8 cellular contexts compared by ENCODE assay signal in the genomic region with DNA sequence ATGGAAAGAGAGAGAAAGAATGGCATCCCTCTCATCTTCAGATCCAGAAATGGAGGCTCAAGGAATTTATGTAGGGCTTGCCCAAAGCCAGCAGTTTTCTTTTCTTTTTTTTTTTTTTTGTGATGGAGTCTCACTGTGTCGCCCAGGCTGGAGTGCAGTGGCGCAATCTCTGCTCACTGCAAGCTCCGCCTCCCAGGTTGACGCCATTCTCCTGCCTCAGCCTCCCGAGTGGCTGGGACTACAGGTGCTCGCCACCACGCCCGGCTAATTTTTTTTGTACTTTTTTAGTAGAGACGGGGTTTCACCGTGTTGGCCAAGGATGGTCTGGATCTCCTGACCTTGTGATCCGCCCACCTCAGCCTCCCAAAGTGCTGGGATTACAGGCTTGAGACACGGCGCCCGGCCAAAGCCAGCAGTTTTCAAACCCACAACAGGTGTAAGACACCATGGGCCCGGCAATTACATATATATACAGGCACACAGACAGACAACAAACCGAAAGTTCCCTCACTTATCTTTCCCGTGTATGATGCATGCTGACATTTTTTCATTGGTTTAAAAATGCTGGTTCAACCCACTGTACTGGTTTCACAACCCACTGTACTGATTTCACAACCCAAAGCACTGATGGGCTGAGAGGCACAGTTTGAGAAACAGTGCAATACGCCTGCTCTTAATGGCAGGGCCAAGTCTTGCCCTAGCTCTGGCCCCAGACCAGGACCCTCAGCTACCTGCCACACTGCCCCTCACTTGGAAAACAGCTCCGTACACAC.
DNase-seq lines count a peak whose midpoint lies in the region; ATAC-seq and TF ChIP-seq lines count a peak whose summit lies in the region.
"Not testable (repeated sequence)": the region's sequence is repeated elsewhere in the genome, so short reads cannot be mapped to it uniquely, and the experiment has no call there.

No MANE protein-coding gene starts in this region.

- not testable (repeated sequence) for H2AFZ ChIP-seq in KMS-11 (ENCODE audit: low read depth)

- H3K9ac ChIP-seq in KMS-11, result not testable (repeated sequence)

- TF ChIP-seq CTCF in CD14-positive monocyte (IDR thresholded peaks at IDR 0.05); KMS-11 (conservative IDR thresholded peaks at IDR 0.05; ENCODE audit: low read depth, low read length); choroid plexus epithelial cell (conservative IDR thresholded peaks at IDR 0.05; ENCODE audit: low read depth, low read length); glutamatergic neuron (IDR thresholded peaks at IDR 0.05; ENCODE audit: partially characterized antibody, unreplicated experiment); mesothelial cell of epicardium (IDR thresholded peaks at IDR 0.05; ENCODE audit: unreplicated experiment): not testable (repeated sequence)

- H3K4me1 ChIP-seq in KMS-11 (ENCODE audit: low read depth, poor library complexity, severe bottlenecking), result peaks cover 18% of the 10 kb centered on the region

- not testable (repeated sequence) for H3K27me3 Mint-ChIP-seq in CD14-positive monocyte (ENCODE audit: low read depth in 3 of 3); activated T-helper 1 cell treated with anti-CD3 and anti-CD28 coated beads, Interleukin-12 subunit alpha, Interleukin-12 subunit beta, Interleukin-2, Interleukin-4 antibody, amounts not matched to agents 30 ng/mL and 10 ng/mL and 1 ng/mL, durations not matched to agents 14 hours and 24 hours and 36 hours (ENCODE audit: insufficient read depth); glutamatergic neuron (ENCODE audit: unreplicated experiment); mesothelial cell of epicardium (ENCODE audit: low read depth)

- peak overlapping the region; percentile 40 for H3K4me2 ChIP-seq in KMS-11

- H3K4me3 ChIP-seq in KMS-11 (IDR thresholded peaks at IDR 0.05; ENCODE audit: insufficient read depth, low read depth, low read length); choroid plexus epithelial cell (ENCODE audit: low read depth, low read length): not testable (repeated sequence)

- not testable (repeated sequence) for H4K20me1 ChIP-seq in KMS-11 (ENCODE audit: insufficient read depth)

- DNase-seq in CD14-positive monocyte (ENCODE audit: low spot score) (peak; percentile 70), SIG-M5 (lab: John Stamatoyannopoulos, UW) (peak; percentile 42), choroid plexus epithelial cell (ENCODE audit: low read depth) (peak; percentile 92)
- not testable (repeated sequence) for DNase-seq in activated T-helper 1 cell treated with anti-CD3 and anti-CD28 coated beads, Interleukin-12 subunit alpha, Interleukin-12 subunit beta, Interleukin-2, Interleukin-4 antibody, amounts not matched to agents 30 ng/mL and 10 ng/mL and 1 ng/mL, durations not matched to agents 14 hours and 24 hours and 36 hours (ENCODE audit: low spot score); glutamatergic neuron; mesothelial cell of epicardium (ENCODE audit: low spot score in 2 of 2, unreplicated experiment in 2 of 2); stimulated activated naive CD8-positive, alpha-beta T cell treated with anti-CD3 and anti-CD28 coated beads, Interleukin-15, Interleukin-2, amounts not matched to agents 100 U/mL and 50 U/mL, for 24 hours

- H3K9me3 Mint-ChIP-seq in CD14-positive monocyte; activated T-helper 1 cell treated with anti-CD3 and anti-CD28 coated beads, Interleukin-12 subunit alpha, Interleukin-12 subunit beta, Interleukin-2, Interleukin-4 antibody, amounts not matched to agents 30 ng/mL and 10 ng/mL and 1 ng/mL, durations not matched to agents 14 hours and 24 hours and 36 hours; mesothelial cell of epicardium: not testable (repeated sequence)
- H3K9me3 Mint-ChIP-seq in glutamatergic neuron (ENCODE audit: unreplicated experiment), result peaks cover 11% of the 10 kb centered on the region

- not testable (repeated sequence) for H3K36me3 ChIP-seq in KMS-11 (ENCODE audit: insufficient read depth)

- H3K4me1 Mint-ChIP-seq in CD14-positive monocyte, result peaks cover 53% of the 10 kb centered on the region
- H3K4me1 Mint-ChIP-seq in activated T-helper 1 cell treated with anti-CD3 and anti-CD28 coated beads, Interleukin-12 subunit alpha, Interleukin-12 subunit beta, Interleukin-2, Interleukin-4 antibody, amounts not matched to agents 30 ng/mL and 10 ng/mL and 1 ng/mL, durations not matched to agents 14 hours and 24 hours and 36 hours (ENCODE audit: low read depth), result peaks cover 34% of the 10 kb centered on the region
- H3K4me1 Mint-ChIP-seq in glutamatergic neuron (ENCODE audit: low read depth, unreplicated experiment); mesothelial cell of epicardium: not testable (repeated sequence)

- H3K27me3 ChIP-seq in KMS-11 (ENCODE audit: insufficient read depth, low read depth), result not testable (repeated sequence)

- H3K27ac Mint-ChIP-seq in CD14-positive monocyte (peak overlapping the region; percentile 98 to 99 (median 99)), glutamatergic neuron (ENCODE audit: unreplicated experiment) (peak overlapping the region; percentile 20), mesothelial cell of epicardium (peak overlapping the region; percentile 19)
- not testable (repeated sequence) for H3K27ac Mint-ChIP-seq in activated T-helper 1 cell treated with anti-CD3 and anti-CD28 coated beads, Interleukin-12 subunit alpha, Interleukin-12 subunit beta, Interleukin-2, Interleukin-4 antibody, amounts not matched to agents 30 ng/mL and 10 ng/mL and 1 ng/mL, durations not matched to agents 14 hours and 24 hours and 36 hours

- peak overlapping the region; percentile 76 to 86 for H3K4me3 Mint-ChIP-seq in CD14-positive monocyte
- H3K4me3 Mint-ChIP-seq in activated T-helper 1 cell treated with anti-CD3 and anti-CD28 coated beads, Interleukin-12 subunit alpha, Interleukin-12 subunit beta, Interleukin-2, Interleukin-4 antibody, amounts not matched to agents 30 ng/mL and 10 ng/mL and 1 ng/mL, durations not matched to agents 14 hours and 24 hours and 36 hours, result peak overlapping the region; percentile 60
- not testable (repeated sequence) for H3K4me3 Mint-ChIP-seq in glutamatergic neuron (ENCODE audit: unreplicated experiment); mesothelial cell of epicardium

- not testable (repeated sequence) for H3K79me2 ChIP-seq in KMS-11 (ENCODE audit: insufficient read depth, low read depth)

- H3K27ac ChIP-seq in KMS-11, result peak overlapping the region; percentile 56

- ATAC-seq in stimulated activated naive CD8-positive, alpha-beta T cell treated with anti-CD3 and anti-CD28 coated beads, Interleukin-15, Interleukin-2, amounts not matched to agents 100 U/mL and 50 U/mL, for 24 hours, result peak; percentile 33

- H3K36me3 Mint-ChIP-seq in CD14-positive monocyte (peaks cover 41 to 59% of the 10 kb centered on the region in 2 donors), mesothelial cell of epicardium (peaks cover 19% of the 10 kb centered on the region)
- H3K36me3 Mint-ChIP-seq in activated T-helper 1 cell treated with anti-CD3 and anti-CD28 coated beads, Interleukin-12 subunit alpha, Interleukin-12 subunit beta, Interleukin-2, Interleukin-4 antibody, amounts not matched to agents 30 ng/mL and 10 ng/mL and 1 ng/mL, durations not matched to agents 14 hours and 24 hours and 36 hours (ENCODE audit: low read depth), result peaks cover 28% of the 10 kb centered on the region
- not testable (repeated sequence) for H3K36me3 Mint-ChIP-seq in glutamatergic neuron (ENCODE audit: unreplicated experiment)

- intact Hi-C loops in CD14-positive monocyte (cut with micrococcal nuclease); activated T-helper 1 cell treated with anti-CD3 and anti-CD28 coated beads, Interleukin-12 subunit alpha, Interleukin-12 subunit beta, Interleukin-2, Interleukin-4 antibody, amounts not matched to agents 30 ng/mL and 10 ng/mL and 1 ng/mL, durations not matched to agents 14 hours and 24 hours and 36 hours (cut with micrococcal nuclease): not testable (repeated sequence)
